ENCODE assay signal across 8 cellular contexts in the genomic region with DNA sequence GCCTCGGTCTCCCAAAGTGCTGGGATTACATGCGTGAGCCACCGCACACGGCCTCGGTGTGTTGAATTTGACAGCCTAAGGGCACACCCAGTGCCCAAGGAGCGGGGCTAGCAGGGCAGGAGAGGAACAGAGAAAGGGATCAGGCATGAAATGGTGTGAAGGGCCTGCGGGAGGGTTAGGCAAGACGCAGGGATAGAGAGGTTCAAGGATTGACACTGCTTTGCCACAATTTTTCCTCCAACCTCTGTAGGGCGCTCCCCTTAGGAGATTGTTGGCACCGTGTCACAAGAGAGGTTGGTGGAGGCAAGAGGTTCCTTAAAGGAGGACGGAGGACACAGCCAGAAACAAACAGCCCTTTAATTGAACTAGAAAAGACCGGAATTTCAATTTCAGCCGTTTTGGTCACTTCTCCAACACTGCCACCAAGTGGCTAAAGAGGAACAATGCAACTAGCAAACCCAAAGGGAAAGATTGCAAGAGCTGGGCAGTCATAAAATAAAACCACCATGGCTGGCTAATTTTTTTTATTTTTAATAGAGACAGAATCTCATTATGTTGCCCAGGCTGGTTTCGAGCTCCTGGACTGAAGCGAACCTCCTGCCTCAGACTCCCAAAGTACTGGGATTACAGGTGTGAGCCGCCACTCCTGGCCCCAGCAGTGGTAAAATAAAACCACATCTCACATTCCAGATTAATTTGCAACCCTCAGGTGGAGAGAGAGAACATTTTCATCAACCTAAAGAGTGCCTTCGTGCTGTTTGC. TPM values are rescaled to one million over a fixed set of nuclear protein-coding genes. Genes with fewer than 3 reads are reported as not detected.
DNase-seq lines count a peak whose midpoint lies in the region; ATAC-seq, FAIRE-seq and TF ChIP-seq lines count a peak whose summit lies in the region.

No MANE protein-coding gene starts in this region.

- ATAC-seq in activated naive CD8-positive, alpha-beta T cell treated with anti-CD3 and anti-CD28 coated beads, Interleukin-2, amount 10 ng/mL, durations not matched to agents 7 days and 5 days (ENCODE audit: low read depth), result peak; percentile 47
- ATAC-seq in HG02981 (IDR thresholded peaks at IDR 0.05; ENCODE audit: unreplicated experiment), result peak; percentile 63
- ATAC-seq in pancreas, result peak; percentile 66 to 97 (median 88)

- H3K4me1 ChIP-seq in pancreas, result no peaks in the 10 kb centered on the region

- no peaks in the 10 kb centered on the region for H3K9me3 Mint-ChIP-seq in activated naive CD8-positive, alpha-beta T cell treated with anti-CD3 and anti-CD28 coated beads, Interleukin-2, amount 10 ng/mL, durations not matched to agents 7 days and 5 days
- H3K9me3 Mint-ChIP-seq in activated naive CD8-positive, alpha-beta T cell treated with anti-CD3 and anti-CD28 coated beads for 36 hours, result no peaks in the 10 kb centered on the region

- no peak overlapping the region for H3K27ac Mint-ChIP-seq in activated naive CD8-positive, alpha-beta T cell treated with anti-CD3 and anti-CD28 coated beads, Interleukin-2, amount 10 ng/mL, durations not matched to agents 7 days and 5 days
- no peak overlapping the region for H3K27ac Mint-ChIP-seq in activated naive CD8-positive, alpha-beta T cell treated with anti-CD3 and anti-CD28 coated beads for 36 hours

- H3K9me3 ChIP-seq in pancreas, result no peaks in the 10 kb centered on the region

- H3K4me1 Mint-ChIP-seq in activated naive CD8-positive, alpha-beta T cell treated with anti-CD3 and anti-CD28 coated beads, Interleukin-2, amount 10 ng/mL, durations not matched to agents 7 days and 5 days, result peaks cover 6% of the 10 kb centered on the region
- peaks cover 4% of the 10 kb centered on the region for H3K4me1 Mint-ChIP-seq in activated naive CD8-positive, alpha-beta T cell treated with anti-CD3 and anti-CD28 coated beads for 36 hours

- no peak for DNase-seq in activated naive CD8-positive, alpha-beta T cell treated with anti-CD3 and anti-CD28 coated beads, Interleukin-2, amount 10 ng/mL, durations not matched to agents 7 days and 5 days
- DNase-seq in activated naive CD8-positive, alpha-beta T cell treated with anti-CD3 and anti-CD28 coated beads for 36 hours, result no peak
- DNase-seq in NCI-H460 (ENCODE audit: extremely low read depth, low read depth), result peak; percentile 69
- DNase-seq in activated T-cell treated with anti-CD3 and anti-CD28 coated beads for 4 hours, result peak; percentile 14
- peak; percentile 26 to 38 for DNase-seq in frontal cortex (ENCODE audit: low spot score in 2 of 2)
- peak in 1 of 6 donors; percentile 45 for DNase-seq in pancreas
- no peak for DNase-seq in activated CD4-positive, CD25-positive, alpha-beta regulatory T cell (lab: John Stamatoyannopoulos, UW)

- no peak overlapping the region for H3K4me3 ChIP-seq in pancreas

- peak; percentile 23 for FAIRE-seq in frontal cortex (lab: Jason Lieb, UNC)
- peak; percentile 54 for FAIRE-seq in pancreas (lab: Jason Lieb, UNC)

- intact Hi-C loops in pancreas (cut with DNase I), result loop anchor here in 2 of 3 donors (5.0 kb wide), 2 partner anchors 106 to 351 kb away; no protein-coding TSS in a partner anchor

- H3K27me3 ChIP-seq in pancreas, result no peaks in the 10 kb centered on the region

- H3K36me3 Mint-ChIP-seq in activated naive CD8-positive, alpha-beta T cell treated with anti-CD3 and anti-CD28 coated beads, Interleukin-2, amount 10 ng/mL, durations not matched to agents 7 days and 5 days, result no peaks in the 10 kb centered on the region
- no peaks in the 10 kb centered on the region for H3K36me3 Mint-ChIP-seq in activated naive CD8-positive, alpha-beta T cell treated with anti-CD3 and anti-CD28 coated beads for 36 hours

- TF ChIP-seq CTCF in pancreas (IDR thresholded peaks at IDR 0.05), result peak; percentile 79 to 87 (median 84)

- POLR2A ChIA-PET in activated naive CD8-positive, alpha-beta T cell treated with anti-CD3 and anti-CD28 coated beads, Interleukin-2, amount 10 ng/mL, durations not matched to agents 7 days and 5 days (lab: Charles Lee), result interaction anchor here (0.7 to 1.0 kb wide), 2 partner anchors 9 to 353 kb away, joined by 3 to 6 read pairs; no protein-coding TSS in a partner anchor

- peak overlapping the region; percentile 46 for H3K4me3 Mint-ChIP-seq in activated naive CD8-positive, alpha-beta T cell treated with anti-CD3 and anti-CD28 coated beads, Interleukin-2, amount 10 ng/mL, durations not matched to agents 7 days and 5 days
- H3K4me3 Mint-ChIP-seq in activated naive CD8-positive, alpha-beta T cell treated with anti-CD3 and anti-CD28 coated beads for 36 hours, result no peak overlapping the region

- no peaks in the 10 kb centered on the region for H3K27me3 Mint-ChIP-seq in activated naive CD8-positive, alpha-beta T cell treated with anti-CD3 and anti-CD28 coated beads, Interleukin-2, amount 10 ng/mL, durations not matched to agents 7 days and 5 days
- no peaks in the 10 kb centered on the region for H3K27me3 Mint-ChIP-seq in activated naive CD8-positive, alpha-beta T cell treated with anti-CD3 and anti-CD28 coated beads for 36 hours

- no peak overlapping the region for H3K27ac ChIP-seq in pancreas

- WGBS in pancreas, 2 donors, result 45 to 46% methylated on average over 17 of the region's 17 CpGs

- no peaks in the 10 kb centered on the region for H3K36me3 ChIP-seq in pancreas

RNA-seq across cellular contexts. Expression of a gene that starts 6.9 kb away (rescaled TPM):
- 10 to 100 TPM; 20.6 to 25.4 TPM for total RNA-seq in activated naive CD8-positive, alpha-beta T cell treated with anti-CD3 and anti-CD28 coated beads, Interleukin-2, amount 10 ng/mL, durations not matched to agents 7 days and 5 days
- 10 to 100 TPM; 20.4 to 21.8 TPM for total RNA-seq in activated naive CD8-positive, alpha-beta T cell treated with anti-CD3 and anti-CD28 coated beads for 36 hours
- total RNA-seq in NCI-H460 (2014; rRNA removed; shearing (Covaris generic)), result 18.2 and 20.1 TPM in 2 replicates
- 6.3 and 8.0 TPM in 2 replicates for polyA plus RNA-seq in NCI-H460 (2014; cell fraction: nucleus; rRNA removed)
- total RNA-seq in frontal cortex, result 0.82 TPM
- 10 to 100 TPM; 21.3 to 38.4 (median 32.3) TPM for total RNA-seq in pancreas
- polyA plus RNA-seq in pancreas, result 10 to 100 TPM in 1 of 2 donors, 1 to 10 TPM in 1; 6.6 to 10.4 TPM

Comparison
In these comparisons a context has a peak if more than half of its experiments do, and no peak if none do; other contexts are left out.
1. DNase-seq: peak in NCI-H460 (single experiment), activated T-cell treated with anti-CD3 and anti-CD28 coated beads for 4 hours (single experiment) and frontal cortex (2 of 2); none in activated naive CD8-positive, alpha-beta T cell treated with anti-CD3 and anti-CD28 coated beads, Interleukin-2, amount 10 ng/mL, durations not matched to agents 7 days and 5 days (single experiment), activated naive CD8-positive, alpha-beta T cell treated with anti-CD3 and anti-CD28 coated beads for 36 hours (single experiment) and activated CD4-positive, CD25-positive, alpha-beta regulatory T cell (0 of 4).
2. RNA of a gene that starts 6.9 kb away (total RNA-seq): 21.3 to 38.4 TPM in pancreas, 20.6 to 25.4 TPM in activated naive CD8-positive, alpha-beta T cell treated with anti-CD3 and anti-CD28 coated beads, Interleukin-2, amount 10 ng/mL, durations not matched to agents 7 days and 5 days, 20.4 to 21.8 TPM in activated naive CD8-positive, alpha-beta T cell treated with anti-CD3 and anti-CD28 coated beads for 36 hours and 18.2 to 20.1 TPM in NCI-H460; 0.82 TPM in frontal cortex (single experiment); every median in the first group is over 10 times any median in the second.
3. Peak in every context shown above with its lines, with median percentiles within 50 percentile points of each other: ATAC-seq.